In the genomic region with DNA sequence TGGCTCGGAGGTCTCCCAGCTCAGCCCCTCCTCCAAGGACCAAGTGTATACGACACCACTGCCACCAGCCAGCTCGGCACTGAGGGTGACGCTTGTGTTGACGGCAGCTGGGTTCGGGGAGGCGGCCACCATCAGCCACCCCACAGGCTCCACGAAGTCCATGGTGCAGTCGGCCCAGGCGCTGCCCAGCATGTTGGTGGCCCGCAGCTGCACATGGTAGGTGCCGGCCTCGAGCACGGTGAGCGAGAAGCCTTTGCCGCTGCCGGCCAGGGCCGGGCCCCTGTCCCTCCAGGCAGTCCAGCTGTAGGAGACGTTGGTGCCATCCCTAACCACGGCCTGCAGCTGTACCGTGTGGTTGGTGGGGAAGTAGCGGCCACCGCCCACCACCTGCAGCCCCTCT, we compare ENCODE assay signal across 8 cellular contexts. TPM values are rescaled to one million over a fixed set of nuclear protein-coding genes. Genes with fewer than 3 reads are reported as not detected.
DNase-seq lines count a peak whose midpoint lies in the region; ATAC-seq, FAIRE-seq and TF ChIP-seq lines count a peak whose summit lies in the region.
"Not testable (repeated sequence)": the region's sequence is repeated elsewhere in the genome, so short reads cannot be mapped to it uniquely, and the experiment has no call there.
"Had no signal": no experiment of that assay in that cellular context is flagged by ENCODE, and none has a peak within 500 bp of the region (broad histone marks: within the 10 kb centered on the region; RNA-seq: fewer than 3 reads in every experiment).

No MANE protein-coding gene starts in this region.

- WGBS in HepG2 (ENCODE audit: low lambda C conversion rate): 95% methylated on average over 7 of the region's 23 CpGs
- WGBS in pancreas, 2 donors: 94 to 95% methylated on average over 21 to 23 of the region's 23 CpGs

- not testable (repeated sequence) for H4K20me1 ChIP-seq in HCT116 (ENCODE audit: insufficient read depth); HepG2 (ENCODE audit: insufficient read depth, low read length)

- 0 out of 2 replicates have a peak, but pooled peaks have one; percentile 11 for ATAC-seq in HCT116
- peak; percentile 19; the same call in 1 of the 3 replicates for ATAC-seq in RWPE2 (ENCODE audit: low read depth)
- ATAC-seq in Right ventricle myocardium inferior: peak; percentile 10
- peak; percentile 28 for ATAC-seq in HepG2
- ATAC-seq in pancreas: peak in 3 of 4 donors; percentile 9 to 16 (median 12)
- ATAC-seq in upper lobe of right lung: peak; percentile 10

- H3K27ac ChIP-seq in HCT116 (ENCODE audit: low read depth, low read length); RWPE2 (ENCODE audit: poor library complexity, severe bottlenecking); kidney (ENCODE audit: low read depth in 2 of 2, low read length in 2 of 2); HepG2 (ENCODE audit: extremely low read length, insufficient read depth, low read length); pancreas; upper lobe of right lung: not testable (repeated sequence)

- TF ChIP-seq EP300 in HepG2 (IDR thresholded peaks at IDR 0.05; ENCODE audit: low read depth in 2 of 2, low read length in 2 of 2); HepG2 (CRISPR knock-in tag; IDR thresholded peaks at IDR 0.05; ENCODE audit: borderline replicate concordance): not testable (repeated sequence)

- H3K9me3 ChIP-seq in HCT116 (ENCODE audit: control insufficient read depth in 1 of 2, insufficient read depth in 1 of 2, low read depth in 1 of 2, low read length in 2 of 2); RWPE2 (ENCODE audit: severe bottlenecking); kidney (ENCODE audit: control insufficient read depth in 1 of 2, low read length in 2 of 2); HepG2 (ENCODE audit: low read length); pancreas; upper lobe of right lung: not testable (repeated sequence)

- not testable (repeated sequence) for H3K79me2 ChIP-seq in HCT116 (ENCODE audit: insufficient read depth, low read length); HepG2 (ENCODE audit: insufficient read depth, low read length)

- H3K4me1 ChIP-seq in HCT116 (ENCODE audit: control insufficient read depth in 1 of 2, insufficient read depth in 2 of 2, low read length in 2 of 2); RWPE2 (ENCODE audit: insufficient read depth, poor library complexity, severe bottlenecking); kidney (ENCODE audit: control insufficient read depth in 1 of 2, insufficient read depth in 1 of 2, low read depth in 1 of 2, low read length in 2 of 2); HepG2 (ENCODE audit: insufficient read depth, low read length); pancreas; upper lobe of right lung: not testable (repeated sequence)

- POLR2A ChIA-PET in HCT116 (lab: Charles Lee): not testable (repeated sequence)
- POLR2A ChIA-PET in HepG2 (lab: Yijun Ruan, JAX): interaction anchor here (1.3 kb wide), 1 partner anchor 46 kb away, joined by 3 read pairs; a partner anchor contains a TSS

- RAD21 ChIA-PET in HCT116 (lab: Charles Lee; ENCODE audit: low non-redundant PET in 1 of 2, low total read pairs in 2 of 2, uncharacterized antibody in 2 of 2, unreplicated experiment in 2 of 2): not testable (repeated sequence)

- not testable (repeated sequence) for H3K9ac ChIP-seq in HCT116 (ENCODE audit: low read length); kidney (ENCODE audit: low read length in 2 of 2); HepG2 (ENCODE audit: insufficient read depth, low read depth, low read length)

- intact Hi-C loops in HCT116 (cut with micrococcal nuclease); Right ventricle myocardium inferior (cut with DNase I); kidney (cut with DNase I); HepG2 (cut with micrococcal nuclease; ENCODE audit: unreplicated experiment); pancreas (cut with DNase I); upper lobe of right lung (cut with DNase I): not testable (repeated sequence)

- H3K27me3 ChIP-seq in HCT116 (ENCODE audit: insufficient read depth, low read length); RWPE2 (ENCODE audit: insufficient read depth, poor library complexity, severe bottlenecking); HepG2 (ENCODE audit: control insufficient read depth in 1 of 2, insufficient read depth in 2 of 2, low read length in 2 of 2); pancreas; upper lobe of right lung: not testable (repeated sequence)

- not testable (repeated sequence) for FAIRE-seq in kidney (lab: Jason Lieb, UNC); HepG2 (lab: Jason Lieb, UNC); pancreas (lab: Jason Lieb, UNC)

- H3K4me3 ChIP-seq in HCT116 (replicated peaks in 1 of 2; ENCODE audit: low read depth in 1 of 2, low read length in 2 of 2); RWPE2 (ENCODE audit: severe bottlenecking); kidney (ENCODE audit: low read length in 2 of 2); HepG2 (replicated peaks in 1 of 3; ENCODE audit: insufficient read depth in 1 of 3, low read depth in 2 of 3, low read length in 3 of 3); pancreas; upper lobe of right lung: not testable (repeated sequence)

- CTCF ChIA-PET in HCT116 (lab: Charles Lee); HepG2 (lab: Yijun Ruan, JAX; ENCODE audit: low intra/inter-chr PET ratio, low total read pairs): not testable (repeated sequence)

- not testable (repeated sequence) for H2AFZ ChIP-seq in HCT116 (ENCODE audit: low read depth, low read length, poor library complexity, severe bottlenecking); HepG2 (ENCODE audit: low read length)

- not testable (repeated sequence) for H3K36me3 ChIP-seq in HCT116 (ENCODE audit: control insufficient read depth in 1 of 2, insufficient read depth in 2 of 2, low read length in 2 of 2); kidney (ENCODE audit: control insufficient read depth in 1 of 2, insufficient read depth in 2 of 2, low read length in 2 of 2); HepG2 (replicated peaks in 1 of 2; ENCODE audit: control insufficient read depth in 1 of 2, insufficient read depth in 2 of 2, low read length in 2 of 2)
- H3K36me3 ChIP-seq in RWPE2 (ENCODE audit: low read depth): peaks cover 15% of the 10 kb centered on the region; the same call in 1 of the 2 replicates
- peaks cover 0 to 12% (median 0%) of the 10 kb centered on the region in 3 donors for H3K36me3 ChIP-seq in pancreas
- peaks cover 39% of the 10 kb centered on the region for H3K36me3 ChIP-seq in upper lobe of right lung

- TF ChIP-seq POLR2A in HCT116 (IDR thresholded peaks at IDR 0.05; ENCODE audit: borderline replicate concordance, extremely low read depth, insufficient read depth, insufficient read length); HepG2 (IDR thresholded peaks at IDR 0.05; ENCODE audit: insufficient read depth in 1 of 2, low read depth in 2 of 2, low read length in 2 of 2): not testable (repeated sequence)

- H3K4me2 ChIP-seq in HCT116 (ENCODE audit: low read length); HepG2 (ENCODE audit: low read depth, low read length): not testable (repeated sequence)

- in situ Hi-C loops in HepG2 (cut with HindIII; ENCODE audit: extremely low pct_ligation_motif_present, low pct_unique_long_range_greater_than_20kb): not testable (repeated sequence)

- BruUV-seq in HCT116 (replicated peaks; lab: Mats Ljungman, UMichigan); HepG2 (replicated peaks; lab: Mats Ljungman, UMichigan): not testable (repeated sequence)

- not testable (repeated sequence) for H3K9me2 ChIP-seq in HCT116 (ENCODE audit: insufficient read depth)

- not testable (repeated sequence) for TF ChIP-seq RAD21 in HCT116 (IDR thresholded peaks at IDR 0.05; ENCODE audit: low read depth); HepG2 (CRISPR knock-in tag; IDR thresholded peaks at IDR 0.05)

- not testable (repeated sequence) for DNase-seq in HCT116 (ENCODE audit: low read depth, low spot score); RWPE2 (ENCODE audit: low spot score); Right ventricle myocardium inferior (ENCODE audit: missing footprints); HepG2 (ENCODE audit: low spot score); pancreas; upper lobe of right lung
- DNase-seq in kidney: peak; percentile 51

- TF ChIP-seq CTCF in HCT116 (IDR thresholded peaks at IDR 0.05 in 2 of 3, conservative IDR thresholded peaks at IDR 0.05 in 1 of 3; ENCODE audit: borderline replicate concordance in 1 of 3, insufficient read depth in 1 of 3, low read depth in 2 of 3, low read length in 2 of 3); RWPE2 (IDR thresholded peaks at IDR 0.05; ENCODE audit: poor library complexity, severe bottlenecking); kidney (IDR thresholded peaks at IDR 0.05; ENCODE audit: borderline replicate concordance, extremely low read depth, insufficient read depth); HepG2 (CRISPR knock-in tag; IDR thresholded peaks at IDR 0.05); pancreas (IDR thresholded peaks at IDR 0.05); upper lobe of right lung (IDR thresholded peaks at IDR 0.05): not testable (repeated sequence)

RNA-seq across cellular contexts. Expression of a gene that starts 25.8 kb away (rescaled TPM):
- 137 TPM for total RNA-seq in HCT116 (2021; ENCODE audit: unreplicated experiment)
- polyA plus RNA-seq in HCT116 (2012): 109 and 142 TPM in 2 replicates
- 85.8 TPM for total RNA-seq in Right ventricle myocardium inferior
- total RNA-seq in kidney: 88.3 TPM
- polyA plus RNA-seq in kidney (ENCODE audit: insufficient read depth, low read depth, low replicate concordance): 16.2 TPM
- total RNA-seq in HepG2 (2016; rRNA removed; fragmentation: Illumina TruSeq; extraction: Trizol): 9.1 and 22.1 TPM in 2 replicates
- total RNA-seq in HepG2 (2016; cell fraction: cytosol; rRNA removed; fragmentation: Illumina TruSeq; extraction: Trizol; ENCODE audit: low read depth): 14.9 and 15.2 TPM in 2 replicates
- 6.6 and 20.8 TPM in 2 replicates for total RNA-seq in HepG2 (2016; cell fraction: insoluble cytoplasmic fraction; rRNA removed; fragmentation: Illumina TruSeq; extraction: Trizol)
- 10.1 and 11.4 TPM in 2 replicates for total RNA-seq in HepG2 (2016; cell fraction: membrane; rRNA removed; fragmentation: Illumina TruSeq; extraction: Trizol)
- total RNA-seq in HepG2 (2016; cell fraction: nucleus; rRNA removed; fragmentation: Illumina TruSeq; extraction: Trizol): 26.8 and 33.4 TPM in 2 replicates
- 23.0 and 40.7 TPM in 2 replicates for polyA plus RNA-seq in HepG2 (2011; rRNA removed)
- polyA plus RNA-seq in HepG2 (2011; cell fraction: cytosol; rRNA removed): 18.3 and 19.9 TPM in 2 replicates
- 410 and 565 TPM in 2 replicates for polyA plus RNA-seq in HepG2 (2011; cell fraction: nucleus; rRNA removed)
- polyA plus RNA-seq in HepG2 (2012): 20.8 and 52.6 TPM in 2 replicates
- polyA plus RNA-seq in HepG2 (2016; cell fraction: cytosol; fragmentation: Illumina TruSeq; extraction: Trizol; ENCODE audit: low read depth): 0.90 and 0.96 TPM in 2 replicates
- 6.2 and 8.3 TPM in 2 replicates for polyA plus RNA-seq in HepG2 (2016; cell fraction: insoluble cytoplasmic fraction; fragmentation: Illumina TruSeq; extraction: Trizol; ENCODE audit: low read depth)
- polyA plus RNA-seq in HepG2 (2016; cell fraction: membrane; fragmentation: Illumina TruSeq; extraction: Trizol; ENCODE audit: low read depth): 1.6 TPM in 2 replicates
- polyA plus RNA-seq in HepG2 (2016; cell fraction: nucleus; fragmentation: Illumina TruSeq; extraction: Trizol; ENCODE audit: insufficient read depth, low read depth): 86.8 and 102 TPM in 2 replicates
- 24.5 and 75.7 TPM in 2 replicates for polyA minus RNA-seq in HepG2 (2011; rRNA and poly(A)+ RNA removed; ENCODE audit: low replicate concordance)
- 24.3 and 34.5 TPM in 2 replicates for polyA minus RNA-seq in HepG2 (2011; cell fraction: cytosol; rRNA and poly(A)+ RNA removed)
- 72.0 and 84.2 TPM in 2 replicates for polyA minus RNA-seq in HepG2 (2011; cell fraction: nucleus; rRNA and poly(A)+ RNA removed)
- total RNA-seq in pancreas: 10 to 100 TPM; 29.8 to 50.5 (median 39.5) TPM
- polyA plus RNA-seq in pancreas: 100 to 1,000 TPM in 1 of 2 donors, 10 to 100 TPM in 1; 68.6 to 127 TPM
- total RNA-seq in upper lobe of right lung: 84.8 TPM

RNA-seq across cellular contexts. Expression of a gene that starts 38.6 kb away (rescaled TPM):
- total RNA-seq in HCT116 (2021; ENCODE audit: unreplicated experiment) (44.9 TPM), Right ventricle myocardium inferior (0.87 TPM), kidney (1.5 TPM), HepG2 (2016; rRNA removed; fragmentation: Illumina TruSeq; extraction: Trizol) (0.45 and 0.86 TPM in 2 replicates), pancreas (10 to 100 TPM; 19.2 to 36.8 (median 28.4) TPM), upper lobe of right lung (0.67 TPM)
- polyA plus RNA-seq in HCT116 (2012): 43.9 and 46.7 TPM in 2 replicates
- polyA plus RNA-seq in kidney (ENCODE audit: insufficient read depth, low read depth, low replicate concordance) (3.0 TPM), HepG2 (2011; rRNA removed) (3.6 and 3.7 TPM in 2 replicates), pancreas (100 to 1,000 TPM; 161 to 255 TPM)
- total RNA-seq in HepG2 (2016; cell fraction: cytosol; rRNA removed; fragmentation: Illumina TruSeq; extraction: Trizol; ENCODE audit: low read depth): 1.2 and 1.4 TPM in 2 replicates
- total RNA-seq in HepG2 (2016; cell fraction: insoluble cytoplasmic fraction; rRNA removed; fragmentation: Illumina TruSeq; extraction: Trizol): 0.62 and 1.3 TPM in 2 replicates
- 0.96 and 1.9 TPM in 2 replicates for total RNA-seq in HepG2 (2016; cell fraction: membrane; rRNA removed; fragmentation: Illumina TruSeq; extraction: Trizol)
- 1.0 and 1.6 TPM in 2 replicates for total RNA-seq in HepG2 (2016; cell fraction: nucleus; rRNA removed; fragmentation: Illumina TruSeq; extraction: Trizol)
- 2.2 and 3.4 TPM in 2 replicates for polyA plus RNA-seq in HepG2 (2011; cell fraction: cytosol; rRNA removed)
- polyA plus RNA-seq in HepG2 (2011; cell fraction: nucleus; rRNA removed): 20.4 and 21.0 TPM in 2 replicates
- 2.3 and 3.3 TPM in 2 replicates for polyA plus RNA-seq in HepG2 (2012)
- polyA plus RNA-seq in HepG2 (2016; cell fraction: cytosol; fragmentation: Illumina TruSeq; extraction: Trizol; ENCODE audit: low read depth): 2.1 and 2.3 TPM in 2 replicates
- 0.92 and 1.1 TPM in 2 replicates for polyA plus RNA-seq in HepG2 (2016; cell fraction: insoluble cytoplasmic fraction; fragmentation: Illumina TruSeq; extraction: Trizol; ENCODE audit: low read depth)
- polyA plus RNA-seq in HepG2 (2016; cell fraction: membrane; fragmentation: Illumina TruSeq; extraction: Trizol; ENCODE audit: low read depth): 1.9 and 2.3 TPM in 2 replicates
- 3.2 and 3.9 TPM in 2 replicates for polyA plus RNA-seq in HepG2 (2016; cell fraction: nucleus; fragmentation: Illumina TruSeq; extraction: Trizol; ENCODE audit: insufficient read depth, low read depth)
- 6.5 and 7.6 TPM in 2 replicates for polyA minus RNA-seq in HepG2 (2011; rRNA and poly(A)+ RNA removed; ENCODE audit: low replicate concordance)
- polyA minus RNA-seq in HepG2 (2011; cell fraction: cytosol; rRNA and poly(A)+ RNA removed): 0.79 TPM in 1 of 2 replicates, not detected in the other
- 0.90 and 1.2 TPM in 2 replicates for polyA minus RNA-seq in HepG2 (2011; cell fraction: nucleus; rRNA and poly(A)+ RNA removed)
- total RNA-seq: CD4-positive, alpha-beta T cell had no signal

RNA-seq across cellular contexts. Expression of a gene that starts 45.7 kb away (rescaled TPM):
- total RNA-seq in HCT116 (2021; ENCODE audit: unreplicated experiment) (160 TPM), Right ventricle myocardium inferior (27.3 TPM), kidney (66.8 TPM), HepG2 (2016; rRNA removed; fragmentation: Illumina TruSeq; extraction: Trizol) (40.3 and 47.9 TPM in 2 replicates), pancreas (10 to 100 TPM; 25.3 to 45.1 (median 40.8) TPM), upper lobe of right lung (64.3 TPM)
- polyA plus RNA-seq in HCT116 (2012): 125 and 134 TPM in 2 replicates
- polyA plus RNA-seq in kidney (ENCODE audit: insufficient read depth, low read depth, low replicate concordance) (26.1 TPM), HepG2 (2011; rRNA removed) (65.6 and 67.9 TPM in 2 replicates), pancreas (10 to 100 TPM; 24.5 to 30.1 TPM)
- 34.6 and 39.0 TPM in 2 replicates for total RNA-seq in HepG2 (2016; cell fraction: cytosol; rRNA removed; fragmentation: Illumina TruSeq; extraction: Trizol; ENCODE audit: low read depth)
- 37.7 and 45.9 TPM in 2 replicates for total RNA-seq in HepG2 (2016; cell fraction: insoluble cytoplasmic fraction; rRNA removed; fragmentation: Illumina TruSeq; extraction: Trizol)
- 86.6 and 88.7 TPM in 2 replicates for total RNA-seq in HepG2 (2016; cell fraction: membrane; rRNA removed; fragmentation: Illumina TruSeq; extraction: Trizol)
- 27.8 and 32.2 TPM in 2 replicates for total RNA-seq in HepG2 (2016; cell fraction: nucleus; rRNA removed; fragmentation: Illumina TruSeq; extraction: Trizol)
- 42.1 and 56.2 TPM in 2 replicates for polyA plus RNA-seq in HepG2 (2011; cell fraction: cytosol; rRNA removed)
- 119 and 145 TPM in 2 replicates for polyA plus RNA-seq in HepG2 (2011; cell fraction: nucleus; rRNA removed)
- 36.5 and 51.9 TPM in 2 replicates for polyA plus RNA-seq in HepG2 (2012)
- polyA plus RNA-seq in HepG2 (2016; cell fraction: cytosol; fragmentation: Illumina TruSeq; extraction: Trizol; ENCODE audit: low read depth): 64.8 and 68.7 TPM in 2 replicates
- polyA plus RNA-seq in HepG2 (2016; cell fraction: insoluble cytoplasmic fraction; fragmentation: Illumina TruSeq; extraction: Trizol; ENCODE audit: low read depth): 43.6 and 56.9 TPM in 2 replicates
- 91.9 and 99.7 TPM in 2 replicates for polyA plus RNA-seq in HepG2 (2016; cell fraction: membrane; fragmentation: Illumina TruSeq; extraction: Trizol; ENCODE audit: low read depth)
- polyA plus RNA-seq in HepG2 (2016; cell fraction: nucleus; fragmentation: Illumina TruSeq; extraction: Trizol; ENCODE audit: insufficient read depth, low read depth): 74.4 and 76.4 TPM in 2 replicates
- 81.3 and 108 TPM in 2 replicates for polyA minus RNA-seq in HepG2 (2011; rRNA and poly(A)+ RNA removed; ENCODE audit: low replicate concordance)
- polyA minus RNA-seq in HepG2 (2011; cell fraction: cytosol; rRNA and poly(A)+ RNA removed): 41.1 and 51.4 TPM in 2 replicates
- polyA minus RNA-seq in HepG2 (2011; cell fraction: nucleus; rRNA and poly(A)+ RNA removed): 18.5 and 21.0 TPM in 2 replicates
